ENCODE assay signal across 1 cellular context in the genomic region with DNA sequence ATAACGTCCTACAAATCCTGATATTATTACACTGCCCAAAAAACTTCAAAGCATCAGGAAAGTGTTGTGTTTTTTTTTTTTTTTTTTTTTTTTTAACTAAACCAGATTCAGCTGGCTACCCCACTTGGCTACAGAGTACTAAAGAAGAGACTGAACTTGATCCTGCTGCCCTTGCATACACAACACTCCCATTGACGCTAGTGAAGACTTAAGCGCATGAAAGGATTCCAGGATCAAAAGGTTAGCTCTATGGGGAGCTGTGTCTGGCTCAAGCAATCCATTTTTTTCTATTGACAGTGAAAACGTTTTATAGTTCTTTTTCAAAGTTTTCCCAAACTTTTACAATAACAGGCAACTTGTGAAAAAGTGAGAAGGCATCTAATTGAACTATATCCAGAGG.
TF ChIP-seq lines count a peak whose summit lies in the region.

No MANE protein-coding gene starts in this region.

TF ChIP-seq in IMR-90, 13 proteins besides CTCF, POLR2A, EP300 and RAD21:
- TF ChIP-seq BHLHE40 (IDR thresholded peaks at IDR 0.05; ENCODE audit: low read depth, low read length) = no peak
- TF ChIP-seq SMC3 (IDR thresholded peaks at IDR 0.05; ENCODE audit: low read depth, low read length) = no peak
- TF ChIP-seq MAZ (IDR thresholded peaks at IDR 0.05; ENCODE audit: borderline replicate concordance, low read depth, low read length) = no peak
- TF ChIP-seq RFX5 (IDR thresholded peaks at IDR 0.05; ENCODE audit: low read depth, low read length) = no peak
- no peak for TF ChIP-seq MAFK (IDR thresholded peaks at IDR 0.05; ENCODE audit: low read depth, low read length)
- no peak for TF ChIP-seq FOS (IDR thresholded peaks at IDR 0.05; ENCODE audit: low read depth, low read length)
- TF ChIP-seq, protein P1, sequence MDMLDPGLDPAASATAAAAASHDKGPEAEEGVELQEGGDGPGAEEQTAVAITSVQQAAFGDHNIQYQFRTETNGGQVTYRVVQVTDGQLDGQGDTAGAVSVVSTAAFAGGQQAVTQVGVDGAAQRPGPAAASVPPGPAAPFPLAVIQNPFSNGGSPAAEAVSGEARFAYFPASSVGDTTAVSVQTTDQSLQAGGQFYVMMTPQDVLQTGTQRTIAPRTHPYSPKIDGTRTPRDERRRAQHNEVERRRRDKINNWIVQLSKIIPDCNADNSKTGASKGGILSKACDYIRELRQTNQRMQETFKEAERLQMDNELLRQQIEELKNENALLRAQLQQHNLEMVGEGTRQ (IDR thresholded peaks at IDR 0.05; ENCODE audit: low read depth, low read length) = no peak
- TF ChIP-seq MXI1 (IDR thresholded peaks at IDR 0.05; ENCODE audit: borderline replicate concordance, low read depth, low read length) = no peak
- TF ChIP-seq, protein P2, sequence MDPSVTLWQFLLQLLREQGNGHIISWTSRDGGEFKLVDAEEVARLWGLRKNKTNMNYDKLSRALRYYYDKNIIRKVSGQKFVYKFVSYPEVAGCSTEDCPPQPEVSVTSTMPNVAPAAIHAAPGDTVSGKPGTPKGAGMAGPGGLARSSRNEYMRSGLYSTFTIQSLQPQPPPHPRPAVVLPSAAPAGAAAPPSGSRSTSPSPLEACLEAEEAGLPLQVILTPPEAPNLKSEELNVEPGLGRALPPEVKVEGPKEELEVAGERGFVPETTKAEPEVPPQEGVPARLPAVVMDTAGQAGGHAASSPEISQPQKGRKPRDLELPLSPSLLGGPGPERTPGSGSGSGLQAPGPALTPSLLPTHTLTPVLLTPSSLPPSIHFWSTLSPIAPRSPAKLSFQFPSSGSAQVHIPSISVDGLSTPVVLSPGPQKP (IDR thresholded peaks at IDR 0.05; ENCODE audit: borderline replicate concordance, low read depth, low read length) = no peak
- no peak for TF ChIP-seq NFE2L2 (IDR thresholded peaks at IDR 0.05; ENCODE audit: low read depth, low read length)
- no peak for TF ChIP-seq CEBPB (IDR thresholded peaks at IDR 0.05; ENCODE audit: low read depth, low read length)
- no peak for TF ChIP-seq RCOR1 (IDR thresholded peaks at IDR 0.05; ENCODE audit: insufficient replicate concordance, low read length)
- no peak for TF ChIP-seq CHD1 (IDR thresholded peaks at IDR 0.05; ENCODE audit: low read depth, low read length)
